ENCODE assay signal across 23 cellular contexts in genomic region chr10:73116017-73116416, GRCh38. TPM values are rescaled to one million over a fixed set of nuclear protein-coding genes. Genes with fewer than 3 reads are reported as not detected.
A peak's percentile ranks its signal among the peaks of the same experiment; 100 is the strongest.
DNase-seq lines count a peak whose midpoint lies in the region; ATAC-seq, FAIRE-seq and TF ChIP-seq lines count a peak whose summit lies in the region.
"Had no signal": no experiment of that assay in that cellular context is flagged by ENCODE, and none has a peak within 500 bp of the region (broad histone marks: within the 10 kb centered on the region; RNA-seq: fewer than 3 reads in every experiment).

No MANE protein-coding gene starts in this region.

- peaks cover 53% of the 10 kb centered on the region for H3K4me1 ChIP-seq in left ventricle myocardium inferior
- peaks cover 68% of the 10 kb centered on the region for H3K4me1 ChIP-seq in BLaER1
- H3K4me1 ChIP-seq in K562 (replicated peaks in 1 of 2; ENCODE audit: control insufficient read depth in 2 of 2, insufficient read depth in 2 of 2, low read length in 2 of 2) = peaks cover 3 to 13% of the 10 kb centered on the region in 2 experiments; a peak in 3 of 5 replicates
- H3K4me1 ChIP-seq in skeletal muscle tissue (ENCODE audit: control insufficient read depth in 3 of 3, insufficient read depth in 3 of 3, low read length in 3 of 3) = peaks cover 0 to 10% (median 6%) of the 10 kb centered on the region in 3 donors

- no TSS peak for BruUV-seq in K562 (replicated peaks; lab: Mats Ljungman, UMichigan)

- H3K27ac ChIP-seq in left ventricle myocardium inferior (replicated peaks) (peak overlapping the region; percentile 81), BLaER1 (no peak overlapping the region), K562 (ENCODE audit: extremely low read depth, low read depth, low read length) (no peak overlapping the region), skeletal muscle tissue (ENCODE audit: low read depth, low read length) (peak overlapping the region; percentile 12)
- H3K27ac ChIP-seq: 22Rv1 had no signal

- DNase-seq in left ventricle myocardium inferior = no peak
- no peak for DNase-seq in Right ventricle myocardium superior
- no peak for DNase-seq in K562 (ENCODE audit: extremely low read depth in 1 of 4, low spot score in 3 of 4)
- no peak for DNase-seq in GM10266 (ENCODE audit: extremely low spot score)
- no peak for DNase-seq in pons (ENCODE audit: low spot score)
- DNase-seq: CD4-positive, alpha-beta T cell; CD8-positive, alpha-beta memory T cell; DMS 273 treated with DMSO at 0.1 percent for 48 hours; DMS79; EL; GDM1; H9; HFFc6 had no signal

- H3K9me3 ChIP-seq in left ventricle myocardium inferior (replicated peaks) = no peaks in the 10 kb centered on the region
- H3K9me3 ChIP-seq in BLaER1 = no peaks in the 10 kb centered on the region
- no peaks in the 10 kb centered on the region for H3K9me3 ChIP-seq in K562 (replicated peaks; ENCODE audit: control insufficient read depth, insufficient read depth, low read depth, low read length)
- H3K9me3 ChIP-seq in skeletal muscle tissue (ENCODE audit: control insufficient read depth in 3 of 3, low read length in 3 of 3) = no peaks in the 10 kb centered on the region
- H3K9me3 ChIP-seq: BLaER1 treated with 17β-estradiol and CSF1 and Interleukin-3, amounts not matched to agents 10 nM and 100 nM had no signal

- H4K20me1 ChIP-seq in BLaER1 = no peaks in the 10 kb centered on the region
- no peaks in the 10 kb centered on the region for H4K20me1 ChIP-seq in K562 (replicated peaks; ENCODE audit: control insufficient read depth, insufficient read depth, low read length)
- H4K20me1 ChIP-seq: BLaER1 treated with 17β-estradiol and CSF1 and Interleukin-3, amounts not matched to agents 10 nM and 100 nM had no signal

- H3K27me3 ChIP-seq in left ventricle myocardium inferior (ENCODE audit: low read depth) (no peaks in the 10 kb centered on the region), BLaER1 (no peaks in the 10 kb centered on the region), K562 (ENCODE audit: control insufficient read depth in 2 of 2, insufficient read depth in 2 of 2, low read length in 2 of 2) (no peaks in the 10 kb centered on the region), skeletal muscle tissue (ENCODE audit: control insufficient read depth in 3 of 3, insufficient read depth in 3 of 3, low read length in 3 of 3) (no peaks in the 10 kb centered on the region)
- H3K27me3 ChIP-seq: BLaER1 treated with 17β-estradiol and CSF1 and Interleukin-3, amounts not matched to agents 10 nM and 100 nM had no signal

- POLR2A ChIA-PET in K562 (lab: Yijun Ruan, JAX) = interaction anchor here (0.5 to 1.8 kb wide), 4 partner anchors 10 to 660 kb away, joined by 3 to 5 read pairs (median 3); partner anchors contain the start of gene P4HA1

- no peak for TF ChIP-seq CTCF in left ventricle myocardium inferior (IDR thresholded peaks at IDR 0.05; ENCODE audit: borderline replicate concordance)
- no peak for TF ChIP-seq CTCF in K562 (IDR thresholded peaks at IDR 0.05 in 2 of 3, conservative IDR thresholded peaks at IDR 0.05 in 1 of 3; ENCODE audit: insufficient read depth in 2 of 3, low read depth in 1 of 3, low read length in 3 of 3)
- no peak for TF ChIP-seq CTCF in GM10266 (IDR thresholded peaks at IDR 0.05; ENCODE audit: control insufficient read depth, insufficient read depth, low read depth, missing control alignments)

- intact Hi-C loops in left ventricle myocardium inferior (cut with micrococcal nuclease) (no loop called here), Right ventricle myocardium superior (cut with DNase I) (no loop called here), K562 (cut with micrococcal nuclease) (no loop called here)

- in situ Hi-C loops in K562 (cut with MboI) = no loop called here

- no peak for TF ChIP-seq EP300 in K562 (IDR thresholded peaks at IDR 0.05; ENCODE audit: low read length)

- WGBS in K562 (ENCODE audit: insufficient coverage, low coverage, missing lambda C conversion rate) = 100% methylated on average over 1 of the region's 1 CpG

- H3K79me2 ChIP-seq in K562 (ENCODE audit: control insufficient read depth, insufficient read depth, low read length) = no peaks in the 10 kb centered on the region

- H2AFZ ChIP-seq in K562 (ENCODE audit: low read depth, low read length) = no peak overlapping the region
- H2AFZ ChIP-seq: GM23338 had no signal

- peak overlapping the region; percentile 28 for H3K4me2 ChIP-seq in BLaER1
- no peak overlapping the region for H3K4me2 ChIP-seq in K562 (ENCODE audit: insufficient read depth, low read length)
- H3K4me2 ChIP-seq: GM23338 had no signal

- no peak for TF ChIP-seq RAD21 in K562 (CRISPR knock-in tag; conservative IDR thresholded peaks at IDR 0.05 in 1 of 2, IDR thresholded peaks at IDR 0.05 in 1 of 2)

- no peak overlapping the region for H3K9ac ChIP-seq in BLaER1
- no peak overlapping the region for H3K9ac ChIP-seq in K562 (ENCODE audit: insufficient read depth in 1 of 2, low read depth in 2 of 2, low read length in 2 of 2)
- no peak overlapping the region for H3K9ac ChIP-seq in skeletal muscle tissue (ENCODE audit: low read depth in 1 of 3, low read length in 3 of 3)
- H3K9ac ChIP-seq: BLaER1 treated with 17β-estradiol and CSF1 and Interleukin-3, amounts not matched to agents 10 nM and 100 nM had no signal

- TF ChIP-seq POLR2A in K562 (conservative IDR thresholded peaks at IDR 0.05) = no peak

- FAIRE-seq in K562 (lab: Jason Lieb, UNC) = no peak
- FAIRE-seq: A204.1, D721Med, GM12891, GM18507 had no signal

- H3K4me3 ChIP-seq in left ventricle myocardium inferior (no peak overlapping the region), BLaER1 (no peak overlapping the region), K562 (no peak overlapping the region), skeletal muscle tissue (ENCODE audit: low read length in 3 of 3) (no peak overlapping the region)
- H3K4me3 ChIP-seq: BLaER1 treated with 17β-estradiol and CSF1 and Interleukin-3, amounts not matched to agents 10 nM and 100 nM; GM23338 had no signal

- no peaks in the 10 kb centered on the region for H3K9me1 ChIP-seq in K562 (ENCODE audit: control insufficient read depth, insufficient read depth, low read length)

- ATAC-seq in Right ventricle myocardium superior (ENCODE audit: poor library complexity) (no peak), K562 (no peak)
- ATAC-seq: GM23338, HCT116 had no signal

- peaks cover 12% of the 10 kb centered on the region for H3K36me3 ChIP-seq in left ventricle myocardium inferior
- H3K36me3 ChIP-seq in BLaER1 = peaks cover 17% of the 10 kb centered on the region
- peaks cover 17% of the 10 kb centered on the region; the same call in 1 of the 3 replicates for H3K36me3 ChIP-seq in K562 (ENCODE audit: control insufficient read depth, insufficient read depth, low read length)
- peaks cover 0 to 5% (median under 1%) of the 10 kb centered on the region in 3 donors for H3K36me3 ChIP-seq in skeletal muscle tissue (ENCODE audit: control insufficient read depth in 3 of 3, insufficient read depth in 3 of 3, low read length in 3 of 3)

- CTCF ChIA-PET in K562 (lab: Yijun Ruan, JAX; ENCODE audit: low intra/inter-chr PET ratio) = no interaction called here

RNA-seq across cellular contexts. Expression of gene NUDT13, which starts 5.8 kb away (rescaled TPM):
- total RNA-seq in left ventricle myocardium inferior (5.6 TPM), Right ventricle myocardium superior (4.1 TPM), K562 (2014; rRNA removed) (3.9 and 5.6 TPM in 2 replicates), K562 (2014; rRNA removed; fragmentation: Illumina TruSeq; extraction: Trizol) (7.1 and 7.6 TPM in 2 replicates), K562 (2015; rRNA removed; fragmentation: Illumina TruSeq; extraction: Trizol) (3.5 and 5.6 TPM in 2 replicates), K562 (2021) (3.4 and 4.7 TPM in 2 replicates), skeletal muscle tissue (2.1 TPM)
- 11.2 and 18.1 TPM in 2 replicates for total RNA-seq in K562 (2011; cell fraction: chromatin; rRNA removed; ENCODE audit: low replicate concordance)
- total RNA-seq in K562 (2011; cell fraction: nucleolus; rRNA removed) = 6.3 and 7.5 TPM in 2 replicates
- 12.2 and 23.7 TPM in 2 replicates for total RNA-seq in K562 (2011; cell fraction: nucleoplasm; rRNA removed)
- polyA plus RNA-seq in K562 (2011; rRNA removed) (10.5 and 11.1 TPM in 2 replicates), K562 (2014; fragmentation: Illumina TruSeq; extraction: Trizol) (5.0 and 5.6 TPM in 2 replicates), K562 (2014; fragmentation: Nextera tagmentation; extraction: Ambion mirVana) (1 to 10 TPM; 5.2 to 7.1 TPM), K562 (2014; rRNA removed) (4.7 and 10.9 TPM in 2 replicates)
- polyA plus RNA-seq in K562 (2011; cell fraction: cytosol; rRNA removed) = 2.8 and 6.0 TPM in 2 replicates
- 8.4 and 12.4 TPM in 2 replicates for polyA plus RNA-seq in K562 (2011; cell fraction: nucleus; rRNA removed)
- polyA plus RNA-seq in K562 (2012) = 4.4 and 7.8 TPM in 2 replicates
- 5.1 and 5.3 TPM in 2 replicates for polyA minus RNA-seq in K562 (2011; rRNA and poly(A)+ RNA removed)
- 2.7 and 3.0 TPM in 2 replicates for polyA minus RNA-seq in K562 (2011; cell fraction: cytosol; rRNA and poly(A)+ RNA removed)
- polyA minus RNA-seq in K562 (2011; cell fraction: nucleus; rRNA and poly(A)+ RNA removed) = 3.4 and 5.1 TPM in 2 replicates

RNA-seq across cellular contexts. Expression of gene P4HA1, which starts 19.4 kb away (rescaled TPM):
- total RNA-seq in left ventricle myocardium inferior (97.1 TPM), Right ventricle myocardium superior (79.2 TPM), K562 (2014; rRNA removed) (20.2 and 23.4 TPM in 2 replicates), K562 (2014; rRNA removed; fragmentation: Illumina TruSeq; extraction: Trizol) (39.5 and 41.2 TPM in 2 replicates), K562 (2015; rRNA removed; fragmentation: Illumina TruSeq; extraction: Trizol) (28.5 and 31.9 TPM in 2 replicates), K562 (2021) (23.9 and 27.2 TPM in 2 replicates), skeletal muscle tissue (53.8 TPM)
- 99.2 and 293 TPM in 2 replicates for total RNA-seq in K562 (2011; cell fraction: chromatin; rRNA removed; ENCODE audit: low replicate concordance)
- total RNA-seq in K562 (2011; cell fraction: nucleolus; rRNA removed) = 97.4 and 123 TPM in 2 replicates
- total RNA-seq in K562 (2011; cell fraction: nucleoplasm; rRNA removed) = 210 and 247 TPM in 2 replicates
- polyA plus RNA-seq in K562 (2011; rRNA removed) (149 and 177 TPM in 2 replicates), K562 (2014; fragmentation: Illumina TruSeq; extraction: Trizol) (24.6 and 30.3 TPM in 2 replicates), K562 (2014; fragmentation: Nextera tagmentation; extraction: Ambion mirVana) (10 to 100 TPM; 21.0 to 28.6 TPM), K562 (2014; rRNA removed) (20.2 and 23.1 TPM in 2 replicates)
- polyA plus RNA-seq in K562 (2011; cell fraction: cytosol; rRNA removed) = 21.1 and 78.8 TPM in 2 replicates
- 36.0 and 74.0 TPM in 2 replicates for polyA plus RNA-seq in K562 (2011; cell fraction: nucleus; rRNA removed)
- polyA plus RNA-seq in K562 (2012) = 43.9 and 45.3 TPM in 2 replicates
- polyA minus RNA-seq in K562 (2011; rRNA and poly(A)+ RNA removed) = 153 and 215 TPM in 2 replicates
- polyA minus RNA-seq in K562 (2011; cell fraction: cytosol; rRNA and poly(A)+ RNA removed) = 47.5 and 48.9 TPM in 2 replicates
- 39.4 and 94.5 TPM in 2 replicates for polyA minus RNA-seq in K562 (2011; cell fraction: nucleus; rRNA and poly(A)+ RNA removed)

RNA-seq across cellular contexts. Expression of gene ECD, which starts 51.8 kb away (rescaled TPM):
- total RNA-seq in left ventricle myocardium inferior (15.8 TPM), Right ventricle myocardium superior (14.4 TPM), K562 (2014; rRNA removed) (43.1 and 52.8 TPM in 2 replicates), K562 (2014; rRNA removed; fragmentation: Illumina TruSeq; extraction: Trizol) (51.2 and 60.1 TPM in 2 replicates), K562 (2015; rRNA removed; fragmentation: Illumina TruSeq; extraction: Trizol) (53.9 and 57.2 TPM in 2 replicates), K562 (2021) (44.9 and 48.8 TPM in 2 replicates), skeletal muscle tissue (23.5 TPM)
- total RNA-seq in K562 (2011; cell fraction: chromatin; rRNA removed; ENCODE audit: low replicate concordance) = 52.4 and 77.2 TPM in 2 replicates
- total RNA-seq in K562 (2011; cell fraction: nucleolus; rRNA removed) = 34.7 and 34.9 TPM in 2 replicates
- 43.2 and 55.2 TPM in 2 replicates for total RNA-seq in K562 (2011; cell fraction: nucleoplasm; rRNA removed)
- polyA plus RNA-seq in K562 (2011; rRNA removed) (63.0 and 79.9 TPM in 2 replicates), K562 (2014; fragmentation: Illumina TruSeq; extraction: Trizol) (51.0 and 59.4 TPM in 2 replicates), K562 (2014; fragmentation: Nextera tagmentation; extraction: Ambion mirVana) (10 to 100 TPM; 33.5 to 75.3 TPM), K562 (2014; rRNA removed) (52.6 and 53.2 TPM in 2 replicates)
- polyA plus RNA-seq in K562 (2011; cell fraction: cytosol; rRNA removed) = 35.8 and 44.3 TPM in 2 replicates
- 38.9 and 42.5 TPM in 2 replicates for polyA plus RNA-seq in K562 (2011; cell fraction: nucleus; rRNA removed)
- polyA plus RNA-seq in K562 (2012) = 32.6 and 42.6 TPM in 2 replicates
- polyA minus RNA-seq in K562 (2011; rRNA and poly(A)+ RNA removed) = 67.4 and 78.0 TPM in 2 replicates
- polyA minus RNA-seq in K562 (2011; cell fraction: cytosol; rRNA and poly(A)+ RNA removed) = 22.3 and 34.4 TPM in 2 replicates
- 32.2 and 57.6 TPM in 2 replicates for polyA minus RNA-seq in K562 (2011; cell fraction: nucleus; rRNA and poly(A)+ RNA removed)

RNA-seq across cellular contexts. Expression of gene FAM149B1, which starts 51.9 kb away (rescaled TPM):
- total RNA-seq in left ventricle myocardium inferior (14.0 TPM), Right ventricle myocardium superior (12.9 TPM), K562 (2014; rRNA removed) (3.2 and 4.2 TPM in 2 replicates), K562 (2014; rRNA removed; fragmentation: Illumina TruSeq; extraction: Trizol) (9.5 and 10.3 TPM in 2 replicates), K562 (2015; rRNA removed; fragmentation: Illumina TruSeq; extraction: Trizol) (8.8 and 9.2 TPM in 2 replicates), K562 (2021) (6.1 and 7.2 TPM in 2 replicates), skeletal muscle tissue (16.2 TPM)
- total RNA-seq in K562 (2011; cell fraction: chromatin; rRNA removed; ENCODE audit: low replicate concordance) = 7.2 and 16.9 TPM in 2 replicates
- total RNA-seq in K562 (2011; cell fraction: nucleolus; rRNA removed) = 4.2 and 5.0 TPM in 2 replicates
- total RNA-seq in K562 (2011; cell fraction: nucleoplasm; rRNA removed) = 7.0 and 8.5 TPM in 2 replicates
- polyA plus RNA-seq in K562 (2011; rRNA removed) (18.5 and 21.5 TPM in 2 replicates), K562 (2014; fragmentation: Illumina TruSeq; extraction: Trizol) (9.3 and 9.5 TPM in 2 replicates), K562 (2014; fragmentation: Nextera tagmentation; extraction: Ambion mirVana) (10 to 100 TPM; 14.4 to 16.9 TPM), K562 (2014; rRNA removed) (6.0 and 8.7 TPM in 2 replicates)
- 12.7 and 14.0 TPM in 2 replicates for polyA plus RNA-seq in K562 (2011; cell fraction: cytosol; rRNA removed)
- polyA plus RNA-seq in K562 (2011; cell fraction: nucleus; rRNA removed) = 22.0 and 24.2 TPM in 2 replicates
- 16.3 and 22.4 TPM in 2 replicates for polyA plus RNA-seq in K562 (2012)
- 13.6 and 17.0 TPM in 2 replicates for polyA minus RNA-seq in K562 (2011; rRNA and poly(A)+ RNA removed)
- polyA minus RNA-seq in K562 (2011; cell fraction: cytosol; rRNA and poly(A)+ RNA removed) = 4.3 and 5.7 TPM in 2 replicates
- polyA minus RNA-seq in K562 (2011; cell fraction: nucleus; rRNA and poly(A)+ RNA removed) = 6.5 and 8.6 TPM in 2 replicates

Comparison
In these comparisons a context has a peak if more than half of its experiments do, and no peak if none do; other contexts are left out.
1. H3K27ac ChIP-seq: peak in left ventricle myocardium inferior (single experiment) and skeletal muscle tissue (single experiment); none in BLaER1 (single experiment) and K562 (single experiment).